10 cellular contexts compared by ENCODE assay signal in genomic region chr17:19383681-19384470, GRCh38. TPM values are rescaled to one million over a fixed set of nuclear protein-coding genes. Genes with fewer than 3 reads are reported as not detected.
DNase-seq lines count a peak whose midpoint lies in the region; ATAC-seq and TF ChIP-seq lines count a peak whose summit lies in the region.
"Had no signal": no experiment of that assay in that cellular context is flagged by ENCODE, and none has a peak within 500 bp of the region (broad histone marks: within the 10 kb centered on the region; RNA-seq: fewer than 3 reads in every experiment).

No MANE protein-coding gene starts in this region.

- no peaks in the 10 kb centered on the region for H3K27me3 ChIP-seq in Peyer's patch
- H3K27me3 ChIP-seq in mucosa of rectum (ENCODE audit: control insufficient read depth in 2 of 2, insufficient read depth in 2 of 2, low read length in 2 of 2) = no peaks in the 10 kb centered on the region
- no peaks in the 10 kb centered on the region for H3K27me3 ChIP-seq in thoracic aorta (replicated peaks; ENCODE audit: insufficient read depth)

- H3K9me3 Mint-ChIP-seq in effector memory CD8-positive, alpha-beta T cell = no peaks in the 10 kb centered on the region
- no peaks in the 10 kb centered on the region for H3K9me3 Mint-ChIP-seq in activated naive CD4-positive, alpha-beta T cell treated with anti-CD3 and anti-CD28 coated beads, Interleukin-2, amount 50 U/mL, for 72 hours

- peaks cover 13% of the 10 kb centered on the region for H3K36me3 Mint-ChIP-seq in effector memory CD8-positive, alpha-beta T cell (ENCODE audit: insufficient read depth)
- H3K36me3 Mint-ChIP-seq in activated naive CD4-positive, alpha-beta T cell treated with anti-CD3 and anti-CD28 coated beads, Interleukin-2, amount 50 U/mL, for 72 hours = peaks cover 5 to 21% of the 10 kb centered on the region in 2 donors

- H3K27me3 Mint-ChIP-seq in effector memory CD8-positive, alpha-beta T cell = no peaks in the 10 kb centered on the region

- H3K9me3 ChIP-seq in Peyer's patch = no peaks in the 10 kb centered on the region
- H3K9me3 ChIP-seq in mucosa of rectum (ENCODE audit: control insufficient read depth in 2 of 2, low read length in 2 of 2) = no peaks in the 10 kb centered on the region
- no peaks in the 10 kb centered on the region for H3K9me3 ChIP-seq in thoracic aorta

- H3K36me3 ChIP-seq in Peyer's patch = peaks cover 0 to 51% (median 0%) of the 10 kb centered on the region in 3 donors
- H3K36me3 ChIP-seq in mucosa of rectum (ENCODE audit: control insufficient read depth in 2 of 2, insufficient read depth in 2 of 2, low read length in 2 of 2) = peaks cover 40 to 44% of the 10 kb centered on the region in 2 donors
- peaks cover 26% of the 10 kb centered on the region for H3K36me3 ChIP-seq in thoracic aorta

- H3K9ac ChIP-seq in mucosa of rectum (ENCODE audit: low read depth in 1 of 2, low read length in 2 of 2) = peak overlapping the region in 1 of 2 donors; percentile 31

- no peak for TF ChIP-seq POLR2A in Peyer's patch (IDR thresholded peaks at IDR 0.05)

- TF ChIP-seq CTCF in Peyer's patch (IDR thresholded peaks at IDR 0.05) (no peak), thoracic aorta (IDR thresholded peaks at IDR 0.05) (no peak)

- peaks cover 4 to 72% (median 7%) of the 10 kb centered on the region in 4 donors for H3K4me1 ChIP-seq in Peyer's patch
- peaks cover 41 to 49% of the 10 kb centered on the region in 2 donors for H3K4me1 ChIP-seq in mucosa of rectum (ENCODE audit: control insufficient read depth in 2 of 2, insufficient read depth in 2 of 2, low read length in 2 of 2)
- H3K4me1 ChIP-seq in thoracic aorta (ENCODE audit: control insufficient read depth in 1 of 2, low read depth in 2 of 2) = peaks cover 46 to 91% of the 10 kb centered on the region in 2 donors

- ATAC-seq in effector memory CD8-positive, alpha-beta T cell (replicated peaks) = no peak
- ATAC-seq in thoracic aorta (ENCODE audit: insufficient number of reproducible peaks, low FRiP score, low read depth) (no peak), GM18517 (IDR thresholded peaks at IDR 0.05; ENCODE audit: unreplicated experiment) (no peak)
- ATAC-seq in activated naive CD4-positive, alpha-beta T cell treated with anti-CD3 and anti-CD28 coated beads, Interleukin-2, amount 50 U/mL, for 72 hours = no peak

- no peak overlapping the region for H3K4me3 ChIP-seq in Peyer's patch
- H3K4me3 ChIP-seq in mucosa of rectum (ENCODE audit: low read length in 2 of 2) = no peak overlapping the region
- peak overlapping the region; percentile 69 for H3K4me3 ChIP-seq in thoracic aorta

- H3K4me1 Mint-ChIP-seq in effector memory CD8-positive, alpha-beta T cell (ENCODE audit: low read depth in 2 of 2) = peaks cover 12 to 20% of the 10 kb centered on the region in 2 donors

- DNase-seq in Peyer's patch = peak in 1 of 3 donors; percentile 47
- DNase-seq in effector memory CD8-positive, alpha-beta T cell = no peak
- DNase-seq in thoracic aorta (ENCODE audit: low spot score) = no peak
- no peak for DNase-seq in GM19238 (ENCODE audit: insufficient read length, low spot score)
- no peak for DNase-seq in globus pallidus (ENCODE audit: low spot score)
- no peak for DNase-seq in activated naive CD4-positive, alpha-beta T cell treated with anti-CD3 and anti-CD28 coated beads, Interleukin-2, amount 50 U/mL, for 72 hours (ENCODE audit: low spot score in 2 of 2)
- DNase-seq: stimulated activated CD4-positive, alpha-beta T cell treated with anti-CD3 and anti-CD28 coated beads, Interleukin-4, amount 100 ng/mL, for 24 hours had no signal

- H3K4me3 Mint-ChIP-seq in effector memory CD8-positive, alpha-beta T cell = no peak overlapping the region

- peak overlapping the region; percentile 35 to 78 for H3K27ac Mint-ChIP-seq in effector memory CD8-positive, alpha-beta T cell
- H3K27ac Mint-ChIP-seq in activated naive CD4-positive, alpha-beta T cell treated with anti-CD3 and anti-CD28 coated beads, Interleukin-2, amount 50 U/mL, for 72 hours = no peak overlapping the region

- H3K27ac ChIP-seq in Peyer's patch (peak overlapping the region; percentile 40 to 92 (median 82)), mucosa of rectum (ENCODE audit: low read depth in 2 of 2, low read length in 2 of 2) (peak overlapping the region; percentile 85), thoracic aorta (peak overlapping the region; percentile 98 to 99)

RNA-seq across cellular contexts. Expression of gene MFAP4, which starts 3.1 kb away (rescaled TPM):
- 10 to 100 TPM; 12.6 to 70.8 (median 43.9) TPM for total RNA-seq in Peyer's patch
- 100 to 1,000 TPM; 425 to 501 TPM for total RNA-seq in thoracic aorta
- total RNA-seq in activated naive CD4-positive, alpha-beta T cell treated with anti-CD3 and anti-CD28 coated beads, Interleukin-2, amount 50 U/mL, for 72 hours = not detected
- total RNA-seq: T-helper 1 cell treated with Interleukin-12 subunit alpha and Interleukin-12 subunit beta and Interleukin-4 antibody, amounts not matched to agents 30 ng/mL and 1 ng/mL, for 36 hours had no signal

RNA-seq across cellular contexts. Expression of gene MAPK7, which starts 5.6 kb away (rescaled TPM):
- total RNA-seq in Peyer's patch = 10 to 100 TPM; 35.0 to 60.7 (median 46.5) TPM
- total RNA-seq in thoracic aorta = 10 to 100 TPM; 49.2 to 51.2 TPM
- 10 to 100 TPM in 1 of 2 donors, 1 to 10 TPM in 1; 9.1 to 33.4 TPM for total RNA-seq in activated naive CD4-positive, alpha-beta T cell treated with anti-CD3 and anti-CD28 coated beads, Interleukin-2, amount 50 U/mL, for 72 hours

RNA-seq across cellular contexts. Expression of gene B9D1, which starts 21.4 kb away (rescaled TPM):
- total RNA-seq in Peyer's patch = 10 to 100 TPM in 1 of 4 donors, 1 to 10 TPM in 2, not detected in 1; 4.5 to 15.7 (median 5.6) TPM
- 10 to 100 TPM in 1 of 2 donors, 1 to 10 TPM in 1; 6.3 to 33.4 TPM for total RNA-seq in thoracic aorta
- total RNA-seq in activated naive CD4-positive, alpha-beta T cell treated with anti-CD3 and anti-CD28 coated beads, Interleukin-2, amount 50 U/mL, for 72 hours = 1 to 10 TPM; 4.5 to 7.5 TPM

RNA-seq across cellular contexts. Expression of gene RNF112, which starts 27.2 kb away (rescaled TPM):
- total RNA-seq in Peyer's patch = 10 to 100 TPM in 1 of 4 donors, 1 to 10 TPM in 3; 1.2 to 47.0 (median 2.0) TPM
- 1 to 10 TPM; 2.8 to 8.3 TPM for total RNA-seq in thoracic aorta
- under 1 TPM; 0.71 to 0.84 TPM for total RNA-seq in activated naive CD4-positive, alpha-beta T cell treated with anti-CD3 and anti-CD28 coated beads, Interleukin-2, amount 50 U/mL, for 72 hours

Comparison
In these comparisons a context has a peak if more than half of its experiments do, and no peak if none do; other contexts are left out.
1. H3K27ac Mint-ChIP-seq: peak in effector memory CD8-positive, alpha-beta T cell (2 of 2); none in activated naive CD4-positive, alpha-beta T cell treated with anti-CD3 and anti-CD28 coated beads, Interleukin-2, amount 50 U/mL, for 72 hours (0 of 2).
2. RNA of gene MFAP4, which starts 3.1 kb away (total RNA-seq): 425 to 501 TPM in thoracic aorta and 12.6 to 70.8 TPM in Peyer's patch; not detected in activated naive CD4-positive, alpha-beta T cell treated with anti-CD3 and anti-CD28 coated beads, Interleukin-2, amount 50 U/mL, for 72 hours; every median in the first group is over 10 times any median in the second.
3. Peak in every context shown above with its lines, with median percentiles within 50 percentile points of each other: H3K27ac ChIP-seq.